33 cellular contexts compared by ENCODE assay signal in genomic region chr10:86160890-86161585, GRCh38.
DNase-seq lines count a peak whose midpoint lies in the region; ATAC-seq and TF ChIP-seq lines count a peak whose summit lies in the region.
"Had no signal": no experiment of that assay in that cellular context is flagged by ENCODE, and none has a peak within 500 bp of the region (broad histone marks: within the 10 kb centered on the region; RNA-seq: fewer than 3 reads in every experiment).

No MANE protein-coding gene starts in this region.

- H3K4me3 ChIP-seq in Peyer's patch = no peak overlapping the region
- H3K4me3 ChIP-seq in tibial artery = no peak overlapping the region
- H3K4me3 ChIP-seq: dorsolateral prefrontal cortex, GM23248, thoracic aorta had no signal

- H3K9me3 ChIP-seq in Peyer's patch = no peaks in the 10 kb centered on the region
- H3K9me3 ChIP-seq in tibial artery = no peaks in the 10 kb centered on the region
- H3K9me3 ChIP-seq: thoracic aorta had no signal

- no peaks in the 10 kb centered on the region for H3K36me3 ChIP-seq in Peyer's patch
- no peaks in the 10 kb centered on the region for H3K36me3 ChIP-seq in tibial artery
- H3K36me3 ChIP-seq: thoracic aorta had no signal

- H3K36me3 Mint-ChIP-seq in activated naive CD8-positive, alpha-beta T cell treated with anti-CD3 and anti-CD28 coated beads, Interleukin-2, amount 10 ng/mL, durations not matched to agents 7 days and 5 days = no peaks in the 10 kb centered on the region
- no peaks in the 10 kb centered on the region for H3K36me3 Mint-ChIP-seq in activated naive CD8-positive, alpha-beta T cell treated with anti-CD3 and anti-CD28 coated beads, Interleukin-2, amount 50 U/mL, for 24 hours (ENCODE audit: low read depth)
- H3K36me3 Mint-ChIP-seq: CD4-positive, alpha-beta memory T cell; immature natural killer cell had no signal

- POLR2A ChIA-PET in activated naive CD8-positive, alpha-beta T cell treated with anti-CD3 and anti-CD28 coated beads, Interleukin-2, amount 10 ng/mL, durations not matched to agents 7 days and 5 days (lab: Charles Lee) = no interaction called here

- no peaks in the 10 kb centered on the region for H3K4me1 Mint-ChIP-seq in activated naive CD8-positive, alpha-beta T cell treated with anti-CD3 and anti-CD28 coated beads, Interleukin-2, amount 10 ng/mL, durations not matched to agents 7 days and 5 days
- no peaks in the 10 kb centered on the region for H3K4me1 Mint-ChIP-seq in activated naive CD8-positive, alpha-beta T cell treated with anti-CD3 and anti-CD28 coated beads, Interleukin-2, amount 50 U/mL, for 24 hours
- H3K4me1 Mint-ChIP-seq: CD4-positive, alpha-beta memory T cell; immature natural killer cell; nephron had no signal

- TF ChIP-seq CTCF in Peyer's patch (IDR thresholded peaks at IDR 0.05) (no peak), tibial artery (IDR thresholded peaks at IDR 0.05) (no peak)

- TF ChIP-seq POLR2A in Peyer's patch (IDR thresholded peaks at IDR 0.05) (no peak), GM18505 (IDR thresholded peaks at IDR 0.05; ENCODE audit: borderline replicate concordance, extremely low read depth, insufficient read depth, insufficient read length) (no peak)

- peaks cover 0 to 25% (median 1%) of the 10 kb centered on the region in 4 donors for H3K4me1 ChIP-seq in Peyer's patch
- no peaks in the 10 kb centered on the region for H3K4me1 ChIP-seq in tibial artery

- H3K27me3 ChIP-seq in Peyer's patch (no peaks in the 10 kb centered on the region), tibial artery (no peaks in the 10 kb centered on the region)
- H3K27me3 ChIP-seq: dorsolateral prefrontal cortex had no signal

- intact Hi-C loops in head of caudate nucleus (cut with DNase I) = no loop called here
- intact Hi-C loops in tibial artery (cut with DNase I; ENCODE audit: low total_unique reads) = no loop called here

- no peak overlapping the region for H3K4me3 Mint-ChIP-seq in activated naive CD8-positive, alpha-beta T cell treated with anti-CD3 and anti-CD28 coated beads, Interleukin-2, amount 10 ng/mL, durations not matched to agents 7 days and 5 days
- H3K4me3 Mint-ChIP-seq in activated naive CD8-positive, alpha-beta T cell treated with anti-CD3 and anti-CD28 coated beads, Interleukin-2, amount 50 U/mL, for 24 hours = no peak overlapping the region
- H3K4me3 Mint-ChIP-seq: CD4-positive, alpha-beta memory T cell; immature natural killer cell; nephron; stimulated activated naive CD8-positive, alpha-beta T cell treated with anti-CD3 and anti-CD28 coated beads, Interleukin-15, Interleukin-2, amounts not matched to agents 100 ng/mL and 50 ng/mL, for 24 hours had no signal

- no peaks in the 10 kb centered on the region for H3K9me3 Mint-ChIP-seq in activated naive CD8-positive, alpha-beta T cell treated with anti-CD3 and anti-CD28 coated beads, Interleukin-2, amount 10 ng/mL, durations not matched to agents 7 days and 5 days
- H3K9me3 Mint-ChIP-seq in activated naive CD8-positive, alpha-beta T cell treated with anti-CD3 and anti-CD28 coated beads, Interleukin-2, amount 50 U/mL, for 24 hours = no peaks in the 10 kb centered on the region
- H3K9me3 Mint-ChIP-seq: CD4-positive, alpha-beta memory T cell; immature natural killer cell; nephron; stimulated activated naive CD8-positive, alpha-beta T cell treated with anti-CD3 and anti-CD28 coated beads, Interleukin-15, Interleukin-2, amounts not matched to agents 100 ng/mL and 50 ng/mL, for 24 hours had no signal

- no peak for ATAC-seq in activated naive CD8-positive, alpha-beta T cell treated with anti-CD3 and anti-CD28 coated beads, Interleukin-2, amount 10 ng/mL, durations not matched to agents 7 days and 5 days (ENCODE audit: low read depth)
- no peak for ATAC-seq in activated naive CD8-positive, alpha-beta T cell treated with anti-CD3 and anti-CD28 coated beads, Interleukin-2, amount 50 U/mL, for 24 hours
- no peak for ATAC-seq in HG03175 (IDR thresholded peaks at IDR 0.05; ENCODE audit: unreplicated experiment)
- ATAC-seq in GM18505 (IDR thresholded peaks at IDR 0.05; ENCODE audit: unreplicated experiment) = no peak
- ATAC-seq: PC-3 had no signal

- H3K27ac Mint-ChIP-seq in activated naive CD8-positive, alpha-beta T cell treated with anti-CD3 and anti-CD28 coated beads, Interleukin-2, amount 10 ng/mL, durations not matched to agents 7 days and 5 days = no peak overlapping the region
- H3K27ac Mint-ChIP-seq in activated naive CD8-positive, alpha-beta T cell treated with anti-CD3 and anti-CD28 coated beads, Interleukin-2, amount 50 U/mL, for 24 hours = no peak overlapping the region
- H3K27ac Mint-ChIP-seq: CD4-positive, alpha-beta memory T cell; immature natural killer cell; nephron; stimulated activated naive CD8-positive, alpha-beta T cell treated with anti-CD3 and anti-CD28 coated beads, Interleukin-15, Interleukin-2, amounts not matched to agents 100 ng/mL and 50 ng/mL, for 24 hours had no signal

- H3K27me3 Mint-ChIP-seq in activated naive CD8-positive, alpha-beta T cell treated with anti-CD3 and anti-CD28 coated beads, Interleukin-2, amount 10 ng/mL, durations not matched to agents 7 days and 5 days = no peaks in the 10 kb centered on the region
- peaks cover 1% of the 10 kb centered on the region for H3K27me3 Mint-ChIP-seq in activated naive CD8-positive, alpha-beta T cell treated with anti-CD3 and anti-CD28 coated beads, Interleukin-2, amount 50 U/mL, for 24 hours
- H3K27me3 Mint-ChIP-seq: stimulated activated naive CD8-positive, alpha-beta T cell treated with anti-CD3 and anti-CD28 coated beads, Interleukin-15, Interleukin-2, amounts not matched to agents 100 ng/mL and 50 ng/mL, for 24 hours had no signal

- peak; percentile 2 for DNase-seq in activated naive CD8-positive, alpha-beta T cell treated with anti-CD3 and anti-CD28 coated beads, Interleukin-2, amount 10 ng/mL, durations not matched to agents 7 days and 5 days
- DNase-seq in activated naive CD8-positive, alpha-beta T cell treated with anti-CD3 and anti-CD28 coated beads, Interleukin-2, amount 50 U/mL, for 24 hours = no peak
- DNase-seq in Peyer's patch (peak in 2 of 3 donors; percentile 22 to 23), head of caudate nucleus (peak in 25 of 42 donors; percentile 11 to 76 (median 42)), tibial artery (peak; percentile 8 to 54), NCI-H2029 (lab: John Stamatoyannopoulos, UW) (no peak)
- DNase-seq: activated CD4-positive, alpha-beta T cell treated with anti-CD3 and anti-CD28 coated beads for 48 hours; activated CD8-positive, alpha-beta memory T cell treated with anti-CD3 and anti-CD28 coated beads for 24 hours; activated gamma-delta T cell; activated T-cell treated with anti-CD3 and anti-CD28 coated beads for 4 hours; AML-193; CD4-positive, alpha-beta memory T cell; cerebellar nuclear complex; GM23248; hypothalamus; immature natural killer cell; mammary epithelial cell; NCI-H1092 treated with DMSO at 0.1 percent for 48 hours; NCI-H2029 treated with DMSO at 0.1 percent for 48 hours; NCI-H2227 treated with DMSO at 0.1 percent for 48 hours; NCI-H526; PC-3; retina; SHP77 treated with DMSO at 0.1 percent for 48 hours; stimulated activated CD4-positive, alpha-beta T cell treated with anti-CD3 and anti-CD28 coated beads, Interleukin-2, amount 100 ng/mL, for 24 hours; stimulated activated CD8-positive, alpha-beta memory T cell treated with anti-CD3 and anti-CD28 coated beads, Interleukin-4, amount 100 ng/mL, for 48 hours had no signal

- H3K27ac ChIP-seq in Peyer's patch = no peak overlapping the region
- no peak overlapping the region for H3K27ac ChIP-seq in tibial artery
- H3K27ac ChIP-seq: dorsolateral prefrontal cortex, GM23248, thoracic aorta, VCaP had no signal

Comparison
In these comparisons a context has a peak if more than half of its experiments do, and no peak if none do; other contexts are left out.
1. DNase-seq: peak in activated naive CD8-positive, alpha-beta T cell treated with anti-CD3 and anti-CD28 coated beads, Interleukin-2, amount 10 ng/mL, durations not matched to agents 7 days and 5 days (single experiment), Peyer's patch (2 of 3), head of caudate nucleus (25 of 42) and tibial artery (2 of 2); none in activated naive CD8-positive, alpha-beta T cell treated with anti-CD3 and anti-CD28 coated beads, Interleukin-2, amount 50 U/mL, for 24 hours (single experiment) and NCI-H2029 (single experiment).